ENCODE assay signal across 20 cellular contexts in the genomic region with DNA sequence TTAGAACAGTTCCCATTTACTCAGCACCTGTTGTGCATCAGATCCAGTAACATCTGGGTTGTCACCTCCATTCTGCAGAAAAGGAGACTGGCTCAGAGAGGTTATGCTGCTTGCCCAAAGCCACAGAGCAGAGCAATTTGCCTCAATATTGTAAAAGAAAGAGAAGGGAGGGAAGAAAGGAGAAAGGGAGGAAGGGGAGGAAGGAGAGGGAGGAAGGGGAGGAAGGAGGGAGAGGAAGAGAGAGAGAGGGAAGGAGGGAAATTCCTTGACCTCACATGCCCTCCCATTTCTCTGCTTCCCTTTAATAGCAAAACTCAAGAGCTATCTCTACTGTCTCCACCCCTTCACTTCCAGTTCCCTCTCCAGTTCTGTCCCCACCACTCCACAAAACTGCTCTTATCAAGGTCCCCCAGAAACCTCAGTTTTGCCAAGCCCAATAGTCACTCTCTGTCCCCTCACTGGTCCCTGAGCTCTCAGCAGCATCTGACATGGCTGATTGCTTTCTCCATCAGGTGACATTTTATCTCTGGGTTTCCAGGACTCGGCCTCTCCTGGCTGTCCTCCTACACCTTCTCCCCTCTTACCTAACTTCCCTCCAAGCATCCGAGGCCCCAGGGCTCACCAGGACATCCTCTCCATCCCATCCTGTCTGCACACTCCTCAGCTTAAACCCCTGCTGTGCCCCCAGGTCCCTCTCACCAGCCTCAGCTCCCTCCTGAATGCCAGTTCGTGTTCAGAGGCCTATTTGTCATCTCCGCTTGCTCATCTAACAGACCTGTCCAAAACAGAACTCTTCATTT.
"Had no signal": no experiment of that assay in that cellular context is flagged by ENCODE, and none has a peak within 500 bp of the region (broad histone marks: within the 10 kb centered on the region; RNA-seq: fewer than 3 reads in every experiment).

No MANE protein-coding gene starts in this region.

- DNase-seq: activated CD4-positive, alpha-beta T cell treated with anti-CD3 and anti-CD28 coated beads for 36 hours; activated CD4-positive, CD25-positive, alpha-beta regulatory T cell; activated naive CD4-positive, alpha-beta T cell; activated T-cell treated with anti-CD3 and anti-CD28 coated beads for 4 hours; activated T-cell treated with anti-CD3 and anti-CD28 coated beads, Interleukin-2, amount 50 U/mL, for 72 hours; central memory CD4-positive, alpha-beta T cell; foreskin keratinocyte; heart right ventricle; left lung; lower lobe of right lung; mesenchymal stem cell; naive thymus-derived CD8-positive, alpha-beta T cell; occipital lobe; psoas muscle; sigmoid colon; stimulated activated CD4-positive, alpha-beta T cell treated with anti-CD3 and anti-CD28 coated beads, Interleukin-4, amount 100 ng/mL, for 24 hours; tibial artery had no signal

- H3K36me3 Mint-ChIP-seq: activated naive CD4-positive, alpha-beta T cell treated with anti-CD3 and anti-CD28 coated beads, Interleukin-2, amount 50 U/mL, for 72 hours; naive thymus-derived CD8-positive, alpha-beta T cell; stimulated activated effector memory CD8-positive, alpha-beta T cell treated with anti-CD3 and anti-CD28 coated beads, Interleukin-12 subunit alpha, Interleukin-12 subunit beta, amount 100 ng/mL, for 72 hours had no signal

- H3K4me1 Mint-ChIP-seq: activated CD4-positive, alpha-beta T cell treated with anti-CD3 and anti-CD28 coated beads for 36 hours; stimulated activated effector memory CD8-positive, alpha-beta T cell treated with anti-CD3 and anti-CD28 coated beads, Interleukin-12 subunit alpha, Interleukin-12 subunit beta, amount 100 ng/mL, for 72 hours had no signal

- ATAC-seq: activated CD4-positive, alpha-beta T cell treated with anti-CD3 and anti-CD28 coated beads for 36 hours; activated naive CD4-positive, alpha-beta T cell treated with anti-CD3 and anti-CD28 coated beads, Interleukin-2, amount 50 U/mL, for 72 hours; activated T-cell treated with anti-CD3 and anti-CD28 coated beads, Interleukin-2, amount 50 U/mL, for 72 hours; foreskin keratinocyte; heart right ventricle; left lung; lower lobe of right lung; naive thymus-derived CD8-positive, alpha-beta T cell; psoas muscle; stimulated activated effector memory CD8-positive, alpha-beta T cell treated with anti-CD3 and anti-CD28 coated beads, Interleukin-12 subunit alpha, Interleukin-12 subunit beta, amount 100 ng/mL, for 72 hours had no signal

- H3K27ac Mint-ChIP-seq: activated CD4-positive, alpha-beta T cell treated with anti-CD3 and anti-CD28 coated beads for 36 hours; activated naive CD4-positive, alpha-beta T cell treated with anti-CD3 and anti-CD28 coated beads, Interleukin-2, amount 50 U/mL, for 72 hours; activated T-cell treated with anti-CD3 and anti-CD28 coated beads, Interleukin-2, amount 50 U/mL, for 72 hours; stimulated activated effector memory CD8-positive, alpha-beta T cell treated with anti-CD3 and anti-CD28 coated beads, Interleukin-12 subunit alpha, Interleukin-12 subunit beta, amount 100 ng/mL, for 72 hours had no signal

- H3K4me3 Mint-ChIP-seq: activated CD4-positive, alpha-beta T cell treated with anti-CD3 and anti-CD28 coated beads for 36 hours; activated T-cell treated with anti-CD3 and anti-CD28 coated beads, Interleukin-2, amount 50 U/mL, for 72 hours; naive thymus-derived CD8-positive, alpha-beta T cell; neural crest cell; stimulated activated effector memory CD8-positive, alpha-beta T cell treated with anti-CD3 and anti-CD28 coated beads, Interleukin-12 subunit alpha, Interleukin-12 subunit beta, amount 100 ng/mL, for 72 hours had no signal

- H3K9me3 Mint-ChIP-seq: activated naive CD4-positive, alpha-beta T cell treated with anti-CD3 and anti-CD28 coated beads, Interleukin-2, amount 50 U/mL, for 72 hours; activated T-cell treated with anti-CD3 and anti-CD28 coated beads, Interleukin-2, amount 50 U/mL, for 72 hours; naive thymus-derived CD8-positive, alpha-beta T cell; neural crest cell; stimulated activated effector memory CD8-positive, alpha-beta T cell treated with anti-CD3 and anti-CD28 coated beads, Interleukin-12 subunit alpha, Interleukin-12 subunit beta, amount 100 ng/mL, for 72 hours had no signal
